20 cellular contexts compared by ENCODE assay signal in genomic region chr14:75286313-75286712, GRCh38. TPM values are rescaled to one million over a fixed set of nuclear protein-coding genes. Genes with fewer than 3 reads are reported as not detected.
DNase-seq lines count a peak whose midpoint lies in the region; ATAC-seq and TF ChIP-seq lines count a peak whose summit lies in the region.
"Had no signal": no experiment of that assay in that cellular context is flagged by ENCODE, and none has a peak within 500 bp of the region (broad histone marks: within the 10 kb centered on the region; RNA-seq: fewer than 3 reads in every experiment).

No MANE protein-coding gene starts in this region.

- no peak overlapping the region for H2AFZ ChIP-seq in mesenchymal stem cell (ENCODE audit: low read depth, low read length)

- H4K8ac ChIP-seq in mesenchymal stem cell (ENCODE audit: low read length), result no peak overlapping the region

- no peaks in the 10 kb centered on the region for H3K9me3 Mint-ChIP-seq in activated naive CD4-positive, alpha-beta T cell treated with anti-CD3 and anti-CD28 coated beads, Interleukin-2, amount 50 U/mL, for 24 hours
- no peaks in the 10 kb centered on the region for H3K9me3 Mint-ChIP-seq in activated naive CD4-positive, alpha-beta T cell treated with anti-CD3 and anti-CD28 coated beads for 36 hours
- no peaks in the 10 kb centered on the region for H3K9me3 Mint-ChIP-seq in type B pancreatic cell
- H3K9me3 Mint-ChIP-seq in stimulated activated naive B cell treated with anti-CD40 and anti-IgM and Interleukin-4, amounts not matched to agents 10 μg/mL and 1 μg/mL and 100 μg/mL, for 72 hours, result no peaks in the 10 kb centered on the region
- H3K9me3 Mint-ChIP-seq: activated T-cell treated with anti-CD3 and anti-CD28 coated beads, Interleukin-2, amount 50 U/mL, for 72 hours; CD8-positive, alpha-beta T cell had no signal

- no peak overlapping the region for H3K4ac ChIP-seq in mesenchymal stem cell (ENCODE audit: low read depth in 1 of 2, low read length in 2 of 2)

- H2BK15ac ChIP-seq in mesenchymal stem cell (ENCODE audit: low read depth, poor library complexity, severe bottlenecking), result no peak overlapping the region

- H3K9me3 ChIP-seq in mesenchymal stem cell (ENCODE audit: control insufficient read depth, low read length), result no peaks in the 10 kb centered on the region
- H3K9me3 ChIP-seq: thoracic aorta had no signal

- H3K9ac ChIP-seq in mesenchymal stem cell (ENCODE audit: low read length), result no peak overlapping the region

- intact Hi-C loops in activated naive CD4-positive, alpha-beta T cell treated with anti-CD3 and anti-CD28 coated beads for 36 hours (cut with micrococcal nuclease), result loop anchor here (5.0 kb wide), 1 partner anchor 444 kb away; no protein-coding TSS in a partner anchor
- intact Hi-C loops in Right ventricle myocardium superior (cut with DNase I), result no loop called here

- peaks cover 12% of the 10 kb centered on the region for H3K4me1 Mint-ChIP-seq in activated naive CD4-positive, alpha-beta T cell treated with anti-CD3 and anti-CD28 coated beads, Interleukin-2, amount 50 U/mL, for 24 hours
- peaks cover under 1% of the 10 kb centered on the region for H3K4me1 Mint-ChIP-seq in activated naive CD4-positive, alpha-beta T cell treated with anti-CD3 and anti-CD28 coated beads for 36 hours (ENCODE audit: low read depth)
- H3K4me1 Mint-ChIP-seq in type B pancreatic cell (ENCODE audit: unreplicated experiment), result peaks cover 19% of the 10 kb centered on the region
- H3K4me1 Mint-ChIP-seq in stimulated activated naive B cell treated with anti-CD40 and anti-IgM and Interleukin-4, amounts not matched to agents 10 μg/mL and 1 μg/mL and 100 μg/mL, for 72 hours, result peaks cover 2% of the 10 kb centered on the region in 2 donors

- H3K27ac Mint-ChIP-seq in activated naive CD4-positive, alpha-beta T cell treated with anti-CD3 and anti-CD28 coated beads, Interleukin-2, amount 50 U/mL, for 24 hours, result peak overlapping the region; percentile 77
- H3K27ac Mint-ChIP-seq in activated naive CD4-positive, alpha-beta T cell treated with anti-CD3 and anti-CD28 coated beads for 36 hours, result no peak overlapping the region
- H3K27ac Mint-ChIP-seq in type B pancreatic cell, result peak overlapping the region; percentile 84
- no peak overlapping the region for H3K27ac Mint-ChIP-seq in stimulated activated naive B cell treated with anti-CD40 and anti-IgM and Interleukin-4, amounts not matched to agents 10 μg/mL and 1 μg/mL and 100 μg/mL, for 72 hours
- H3K27ac Mint-ChIP-seq: activated T-cell treated with anti-CD3 and anti-CD28 coated beads, Interleukin-2, amount 50 U/mL, for 72 hours; CD8-positive, alpha-beta T cell; T-helper 17 cell had no signal

- H2BK12ac ChIP-seq in mesenchymal stem cell (ENCODE audit: low read length in 2 of 2), result no peak overlapping the region

- H2AK5ac ChIP-seq in mesenchymal stem cell (ENCODE audit: low read length, severe bottlenecking), result no peak overlapping the region

- H3K36me3 ChIP-seq in mesenchymal stem cell (ENCODE audit: control insufficient read depth in 1 of 2, insufficient read depth in 2 of 2, low read depth in 1 of 2, low read length in 2 of 2), result peaks cover 2 to 9% of the 10 kb centered on the region in 2 experiments

- no peaks in the 10 kb centered on the region for H3K27me3 Mint-ChIP-seq in activated naive CD4-positive, alpha-beta T cell treated with anti-CD3 and anti-CD28 coated beads, Interleukin-2, amount 50 U/mL, for 24 hours
- H3K27me3 Mint-ChIP-seq in activated naive CD4-positive, alpha-beta T cell treated with anti-CD3 and anti-CD28 coated beads for 36 hours (ENCODE audit: low read depth), result peaks cover 3% of the 10 kb centered on the region
- peaks cover 20% of the 10 kb centered on the region for H3K27me3 Mint-ChIP-seq in type B pancreatic cell
- peaks cover 12 to 16% of the 10 kb centered on the region in 2 donors for H3K27me3 Mint-ChIP-seq in stimulated activated naive B cell treated with anti-CD40 and anti-IgM and Interleukin-4, amounts not matched to agents 10 μg/mL and 1 μg/mL and 100 μg/mL, for 72 hours

- CTCF ChIA-PET in activated naive CD4-positive, alpha-beta T cell treated with anti-CD3 and anti-CD28 coated beads for 36 hours (lab: Charles Lee), result interaction anchor here (1.3 kb wide), 1 partner anchor 305 kb away, joined by 4 read pairs; no protein-coding TSS in a partner anchor

- H3K27me3 ChIP-seq in mesenchymal stem cell (ENCODE audit: control insufficient read depth in 1 of 2, insufficient read depth in 1 of 2, low read length in 2 of 2), result peaks cover 0 to 21% of the 10 kb centered on the region in 2 experiments
- H3K27me3 ChIP-seq: brain microvascular endothelial cell had no signal

- WGBS in mesenchymal stem cell, result 50% methylated on average over 5 of the region's 5 CpGs

- no peak for DNase-seq in activated naive CD4-positive, alpha-beta T cell treated with anti-CD3 and anti-CD28 coated beads for 36 hours
- DNase-seq in Right ventricle myocardium superior, result peak; percentile 70
- DNase-seq in mesenchymal stem cell, result peak; percentile 58
- DNase-seq in type B pancreatic cell (ENCODE audit: extremely low spot score, unreplicated experiment), result no peak
- DNase-seq in T1000 (lab: John Stamatoyannopoulos, UW), result no peak
- DNase-seq in stimulated activated naive B cell treated with anti-CD40 and anti-IgM and Interleukin-4, amounts not matched to agents 10 μg/mL and 1 μg/mL and 100 μg/mL, for 72 hours, result no peak
- no peak for DNase-seq in HT-29 (ENCODE audit: low spot score)
- DNase-seq: ACHN; activated CD8-positive, alpha-beta memory T cell treated with anti-CD3 and anti-CD28 coated beads for 24 hours; activated T-cell treated with anti-CD3 and anti-CD28 coated beads, Interleukin-2, amount 50 U/mL, for 72 hours; brain microvascular endothelial cell; CD8-positive, alpha-beta T cell; hypothalamus; NCI-H1092; NCI-H524 treated with DMSO at 0.1 percent for 48 hours; SHP77 treated with DMSO at 0.1 percent for 48 hours; T-helper 17 cell had no signal

- no peak overlapping the region for H3K4me2 ChIP-seq in mesenchymal stem cell (ENCODE audit: low read length, poor library complexity, severe bottlenecking)

- H3K4me3 Mint-ChIP-seq in activated naive CD4-positive, alpha-beta T cell treated with anti-CD3 and anti-CD28 coated beads, Interleukin-2, amount 50 U/mL, for 24 hours, result peak overlapping the region; percentile 45
- no peak overlapping the region for H3K4me3 Mint-ChIP-seq in activated naive CD4-positive, alpha-beta T cell treated with anti-CD3 and anti-CD28 coated beads for 36 hours
- H3K4me3 Mint-ChIP-seq in type B pancreatic cell, result peak overlapping the region; percentile 68
- H3K4me3 Mint-ChIP-seq in stimulated activated naive B cell treated with anti-CD40 and anti-IgM and Interleukin-4, amounts not matched to agents 10 μg/mL and 1 μg/mL and 100 μg/mL, for 72 hours, result peak overlapping the region in 1 of 2 donors; percentile 7
- H3K4me3 Mint-ChIP-seq: activated T-cell treated with anti-CD3 and anti-CD28 coated beads, Interleukin-2, amount 50 U/mL, for 72 hours; CD8-positive, alpha-beta T cell; T-helper 17 cell had no signal

- TF ChIP-seq CTCF in type B pancreatic cell (conservative IDR thresholded peaks at IDR 0.05), result no peak

- no peaks in the 10 kb centered on the region for H3K4me1 ChIP-seq in mesenchymal stem cell (ENCODE audit: control insufficient read depth, insufficient read depth, low read depth, low read length)

- no peak overlapping the region for H3K4me3 ChIP-seq in mesenchymal stem cell (ENCODE audit: insufficient read depth in 1 of 2, low read depth in 1 of 2, low read length in 2 of 2)
- H3K4me3 ChIP-seq: K562, thoracic aorta had no signal

- H3K79me1 ChIP-seq in mesenchymal stem cell (replicated peaks; ENCODE audit: low read length, poor library complexity, severe bottlenecking), result no peaks in the 10 kb centered on the region

- no peak overlapping the region for H3K23ac ChIP-seq in mesenchymal stem cell (ENCODE audit: low read length in 2 of 2)

- H3K18ac ChIP-seq in mesenchymal stem cell (ENCODE audit: low read depth in 1 of 2, low read length in 2 of 2), result no peak overlapping the region

- peak; percentile 78 for ATAC-seq in Right ventricle myocardium superior (ENCODE audit: poor library complexity)
- no peak for ATAC-seq in stimulated activated naive B cell treated with anti-CD40 and anti-IgM and Interleukin-4, amounts not matched to agents 10 μg/mL and 1 μg/mL and 100 μg/mL, for 72 hours (replicated peaks)
- ATAC-seq: activated T-cell treated with anti-CD3 and anti-CD28 coated beads, Interleukin-2, amount 50 U/mL, for 72 hours; CD8-positive, alpha-beta T cell; K562; T-helper 17 cell had no signal

- no peak overlapping the region for H3K27ac ChIP-seq in mesenchymal stem cell (ENCODE audit: low read length, poor library complexity, severe bottlenecking)
- H3K27ac ChIP-seq: brain microvascular endothelial cell, thoracic aorta had no signal

- no peak overlapping the region for H3K14ac ChIP-seq in mesenchymal stem cell (ENCODE audit: low read length in 2 of 2)

- H2BK5ac ChIP-seq in mesenchymal stem cell (ENCODE audit: low read depth, low read length, poor library complexity, severe bottlenecking), result no peak overlapping the region

- no peak overlapping the region for H4K91ac ChIP-seq in mesenchymal stem cell (ENCODE audit: low read length)

- no peak overlapping the region for H2BK120ac ChIP-seq in mesenchymal stem cell (ENCODE audit: low read depth, low read length)

- peaks cover 5% of the 10 kb centered on the region for H3K36me3 Mint-ChIP-seq in activated naive CD4-positive, alpha-beta T cell treated with anti-CD3 and anti-CD28 coated beads, Interleukin-2, amount 50 U/mL, for 24 hours
- H3K36me3 Mint-ChIP-seq in activated naive CD4-positive, alpha-beta T cell treated with anti-CD3 and anti-CD28 coated beads for 36 hours (ENCODE audit: low read depth), result peaks cover 4% of the 10 kb centered on the region
- H3K36me3 Mint-ChIP-seq in type B pancreatic cell, result peaks cover 15% of the 10 kb centered on the region
- peaks cover 4% of the 10 kb centered on the region in 2 donors for H3K36me3 Mint-ChIP-seq in stimulated activated naive B cell treated with anti-CD40 and anti-IgM and Interleukin-4, amounts not matched to agents 10 μg/mL and 1 μg/mL and 100 μg/mL, for 72 hours

RNA-seq across cellular contexts. Expression of gene FOS, which starts 7.7 kb away (rescaled TPM):
- 10 to 100 TPM; 34.5 to 35.7 TPM for total RNA-seq in activated naive CD4-positive, alpha-beta T cell treated with anti-CD3 and anti-CD28 coated beads for 36 hours
- 11.9 TPM for total RNA-seq in Right ventricle myocardium superior
- polyA plus RNA-seq in mesenchymal stem cell (2013, experiment 1 of 2), result 587 TPM
- polyA plus RNA-seq in mesenchymal stem cell (2013, experiment 2 of 2), result 551 TPM
- total RNA-seq in type B pancreatic cell (ENCODE audit: low replicate concordance), result 214 and 974 TPM in 2 replicates
- 616 and 667 TPM in 2 replicates for total RNA-seq in HT-29 (2014; rRNA removed; shearing (Covaris generic))

Comparison
In these comparisons a context has a peak if more than half of its experiments do, and no peak if none do; other contexts are left out.
1. H3K27ac Mint-ChIP-seq: peak in activated naive CD4-positive, alpha-beta T cell treated with anti-CD3 and anti-CD28 coated beads, Interleukin-2, amount 50 U/mL, for 24 hours (single experiment) and type B pancreatic cell (single experiment); none in activated naive CD4-positive, alpha-beta T cell treated with anti-CD3 and anti-CD28 coated beads for 36 hours (single experiment) and stimulated activated naive B cell treated with anti-CD40 and anti-IgM and Interleukin-4, amounts not matched to agents 10 μg/mL and 1 μg/mL and 100 μg/mL, for 72 hours (single experiment).
2. DNase-seq: peak in Right ventricle myocardium superior (single experiment) and mesenchymal stem cell (single experiment); none in activated naive CD4-positive, alpha-beta T cell treated with anti-CD3 and anti-CD28 coated beads for 36 hours (single experiment), type B pancreatic cell (single experiment), T1000 (single experiment), stimulated activated naive B cell treated with anti-CD40 and anti-IgM and Interleukin-4, amounts not matched to agents 10 μg/mL and 1 μg/mL and 100 μg/mL, for 72 hours (single experiment) and HT-29 (single experiment).